ENCODE assay signal across 20 cellular contexts in the genomic region with DNA sequence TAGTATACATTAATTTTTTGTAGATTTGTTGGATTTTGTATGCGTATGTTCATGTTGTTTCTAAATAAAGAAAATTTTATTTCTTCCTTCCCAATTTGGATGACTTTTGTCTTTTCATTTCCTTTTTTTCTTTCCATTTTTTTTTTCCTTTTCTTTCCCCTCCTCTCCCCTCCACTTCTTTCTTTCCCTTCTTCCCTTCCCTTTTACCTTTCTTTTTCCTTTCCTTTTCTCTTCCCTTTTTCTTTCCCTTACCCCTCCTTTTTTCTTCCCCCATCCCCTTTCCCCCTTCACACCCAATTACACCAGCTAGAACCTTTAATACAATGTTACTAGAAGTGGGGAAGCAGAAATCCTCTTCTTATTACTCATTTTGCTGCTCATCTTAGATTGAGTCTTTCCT. TPM values are rescaled to one million over a fixed set of nuclear protein-coding genes. Genes with fewer than 3 reads are reported as not detected.
DNase-seq lines count a peak whose midpoint lies in the region; ATAC-seq, FAIRE-seq and TF ChIP-seq lines count a peak whose summit lies in the region.
"Had no signal": no experiment of that assay in that cellular context is flagged by ENCODE, and none has a peak within 500 bp of the region (broad histone marks: within the 10 kb centered on the region; RNA-seq: fewer than 3 reads in every experiment).

No MANE protein-coding gene starts in this region.

- peak overlapping the region; percentile 25 for H3K27ac Mint-ChIP-seq in stimulated activated memory B cell treated with anti-CD40 and anti-IgM and Interleukin-4, amounts not matched to agents 10 μg/mL and 1 μg/mL and 100 μg/mL, for 72 hours

- H3K9ac ChIP-seq in HepG2 (ENCODE audit: insufficient read depth, low read depth, low read length) (no peak overlapping the region), endothelial cell of umbilical vein (replicated peaks; ENCODE audit: extremely low read depth, insufficient read depth, low read length) (no peak overlapping the region), PC-3 (ENCODE audit: low read length) (no peak overlapping the region)
- H3K9ac ChIP-seq: BLaER1 had no signal

- peaks cover 31% of the 10 kb centered on the region for H3K36me3 Mint-ChIP-seq in stimulated activated memory B cell treated with anti-CD40 and anti-IgM and Interleukin-4, amounts not matched to agents 10 μg/mL and 1 μg/mL and 100 μg/mL, for 72 hours

- H3K9me2 ChIP-seq in PC-3 (replicated peaks; ENCODE audit: low read length), result no peaks in the 10 kb centered on the region

- H3K4me3 ChIP-seq in HepG2 (replicated peaks in 1 of 3; ENCODE audit: insufficient read depth in 1 of 3, low read depth in 2 of 3, low read length in 3 of 3), result no peak overlapping the region
- H3K4me3 ChIP-seq in right lobe of liver, result no peak overlapping the region
- H3K4me3 ChIP-seq in endothelial cell of umbilical vein (replicated peaks in 1 of 3; ENCODE audit: insufficient read depth in 1 of 3, low read depth in 1 of 3, low read length in 3 of 3), result no peak overlapping the region
- H3K4me3 ChIP-seq in PC-3 (ENCODE audit: low read length), result no peak overlapping the region
- H3K4me3 ChIP-seq: A549, BLaER1 had no signal

- ATAC-seq in HepG2 (no peak), right lobe of liver (no peak), GM19452 (IDR thresholded peaks at IDR 0.05; ENCODE audit: unreplicated experiment) (no peak), PC-3 (no peak)
- ATAC-seq in stimulated activated memory B cell treated with anti-CD40 and anti-IgM and Interleukin-4, amounts not matched to agents 10 μg/mL and 1 μg/mL and 100 μg/mL, for 72 hours, result no peak
- ATAC-seq: A549, HCT116 had no signal

- intact Hi-C loops in HepG2 (cut with micrococcal nuclease; ENCODE audit: unreplicated experiment), result no loop called here
- intact Hi-C loops in right lobe of liver (cut with DNase I), result no loop called here
- intact Hi-C loops in endothelial cell of umbilical vein (cut with micrococcal nuclease), result loop anchor here (10.0 kb wide), 1 partner anchor 433 kb away; no protein-coding TSS in a partner anchor
- intact Hi-C loops in PC-3 (cut with micrococcal nuclease), result no loop called here

- TF ChIP-seq RAD21 in HepG2 (CRISPR knock-in tag; IDR thresholded peaks at IDR 0.05), result no peak

- H3K79me2 ChIP-seq in HepG2 (ENCODE audit: insufficient read depth, low read length) (peaks cover 79% of the 10 kb centered on the region), endothelial cell of umbilical vein (ENCODE audit: control insufficient read depth, insufficient read depth, low read length) (peaks cover 92% of the 10 kb centered on the region), PC-3 (ENCODE audit: low read length) (peaks cover 92% of the 10 kb centered on the region)

- H3K27ac ChIP-seq in HepG2 (ENCODE audit: extremely low read length, insufficient read depth, low read length), result no peak overlapping the region
- no peak overlapping the region for H3K27ac ChIP-seq in right lobe of liver
- H3K27ac ChIP-seq in endothelial cell of umbilical vein (ENCODE audit: insufficient read depth, low read depth, low read length), result no peak overlapping the region
- no peak overlapping the region for H3K27ac ChIP-seq in PC-3 (ENCODE audit: low read length)
- H3K27ac ChIP-seq: A549, BLaER1 had no signal

- TF ChIP-seq POLR2A in HepG2 (IDR thresholded peaks at IDR 0.05; ENCODE audit: insufficient read depth in 1 of 2, low read depth in 2 of 2, low read length in 2 of 2) (no peak), right lobe of liver (IDR thresholded peaks at IDR 0.05) (no peak), endothelial cell of umbilical vein (IDR thresholded peaks at IDR 0.05; ENCODE audit: low read depth, low read length) (no peak)

- FAIRE-seq in HepG2 (lab: Jason Lieb, UNC), result no peak
- FAIRE-seq in endothelial cell of umbilical vein (lab: Jason Lieb, UNC), result no peak
- FAIRE-seq: A549 had no signal

- H2AFZ ChIP-seq in HepG2 (ENCODE audit: low read length) (no peak overlapping the region), endothelial cell of umbilical vein (ENCODE audit: low read depth, low read length) (peak overlapping the region; percentile 32), PC-3 (ENCODE audit: low read length) (no peak overlapping the region)

- POLR2A ChIA-PET in HepG2 (lab: Yijun Ruan, JAX), result interaction anchor here (1.3 to 1.6 kb wide), 2 partner anchors 61 to 63 kb away, joined by 3 read pairs; no protein-coding TSS in a partner anchor
- POLR2A ChIA-PET in endothelial cell of umbilical vein (lab: Charles Lee), result no interaction called here
- POLR2A ChIA-PET in PC-3 (lab: Charles Lee; ENCODE audit: unreplicated experiment), result no interaction called here

- H3K9me1 ChIP-seq in endothelial cell of umbilical vein (replicated peaks; ENCODE audit: control insufficient read depth, extremely low read depth, insufficient read depth, low read length), result no peaks in the 10 kb centered on the region

- H3K27me3 Mint-ChIP-seq in stimulated activated memory B cell treated with anti-CD40 and anti-IgM and Interleukin-4, amounts not matched to agents 10 μg/mL and 1 μg/mL and 100 μg/mL, for 72 hours, result no peaks in the 10 kb centered on the region

- H3K9me3 ChIP-seq in HepG2 (ENCODE audit: low read length) (no peaks in the 10 kb centered on the region), right lobe of liver (no peaks in the 10 kb centered on the region), endothelial cell of umbilical vein (replicated peaks; ENCODE audit: control insufficient read depth, insufficient read depth, low read length) (no peaks in the 10 kb centered on the region), PC-3 (ENCODE audit: low read length) (no peaks in the 10 kb centered on the region)
- H3K9me3 ChIP-seq: A549, BLaER1 had no signal

- CTCF ChIA-PET in HepG2 (lab: Yijun Ruan, JAX; ENCODE audit: low intra/inter-chr PET ratio, low total read pairs), result no interaction called here
- CTCF ChIA-PET in endothelial cell of umbilical vein (lab: Charles Lee), result no interaction called here
- CTCF ChIA-PET in PC-3 (lab: Charles Lee), result no interaction called here

- 94% methylated on average over 1 of the region's 1 CpG for WGBS in HepG2 (ENCODE audit: low lambda C conversion rate)
- 50% methylated on average over 1 of the region's 1 CpG for WGBS in right lobe of liver (ENCODE audit: insufficient coverage, low coverage, low lambda C conversion rate, missing lambda C conversion rate)

- no peaks in the 10 kb centered on the region for H3K9me3 Mint-ChIP-seq in stimulated activated memory B cell treated with anti-CD40 and anti-IgM and Interleukin-4, amounts not matched to agents 10 μg/mL and 1 μg/mL and 100 μg/mL, for 72 hours
- H3K9me3 Mint-ChIP-seq: T-helper 1 cell treated with Interleukin-12 subunit alpha and Interleukin-12 subunit beta and Interleukin-4 antibody, amounts not matched to agents 30 μg/mL and 1 μg/mL, for 36 hours had no signal

- H3K4me1 ChIP-seq in HepG2 (ENCODE audit: insufficient read depth, low read length) (peaks cover 56% of the 10 kb centered on the region), right lobe of liver (no peaks in the 10 kb centered on the region), endothelial cell of umbilical vein (ENCODE audit: control insufficient read depth, extremely low read depth, insufficient read depth, low read length) (peaks cover 9% of the 10 kb centered on the region), PC-3 (ENCODE audit: insufficient read depth, low read length) (peaks cover 11% of the 10 kb centered on the region)

- TF ChIP-seq EP300 in HepG2 (IDR thresholded peaks at IDR 0.05; ENCODE audit: low read depth in 2 of 2, low read length in 2 of 2), result no peak
- TF ChIP-seq EP300 in HepG2 (CRISPR knock-in tag; IDR thresholded peaks at IDR 0.05; ENCODE audit: borderline replicate concordance), result no peak

- H4K20me1 ChIP-seq in HepG2 (ENCODE audit: insufficient read depth, low read length) (no peaks in the 10 kb centered on the region), endothelial cell of umbilical vein (replicated peaks; ENCODE audit: control insufficient read depth, extremely low read depth, insufficient read depth, low read length) (no peaks in the 10 kb centered on the region), PC-3 (ENCODE audit: low read length) (0 out of 2 replicates have a peak, but pooled peaks cover 5% of the 10 kb centered on the region)

- H3K4me2 ChIP-seq in HepG2 (ENCODE audit: low read depth, low read length) (no peak overlapping the region), endothelial cell of umbilical vein (ENCODE audit: insufficient read depth, low read length) (no peak overlapping the region), PC-3 (ENCODE audit: low read length) (no peak overlapping the region)
- H3K4me2 ChIP-seq: BLaER1 had no signal

- H3K27me3 ChIP-seq in HepG2 (ENCODE audit: control insufficient read depth in 1 of 2, insufficient read depth in 2 of 2, low read length in 2 of 2), result no peaks in the 10 kb centered on the region
- no peaks in the 10 kb centered on the region for H3K27me3 ChIP-seq in right lobe of liver
- H3K27me3 ChIP-seq in endothelial cell of umbilical vein (ENCODE audit: control insufficient read depth in 2 of 2, insufficient read depth in 2 of 2, low read length in 2 of 2), result no peaks in the 10 kb centered on the region
- no peaks in the 10 kb centered on the region for H3K27me3 ChIP-seq in PC-3 (ENCODE audit: low read length)
- H3K27me3 ChIP-seq: BLaER1 had no signal

- H3K4me1 Mint-ChIP-seq in stimulated activated memory B cell treated with anti-CD40 and anti-IgM and Interleukin-4, amounts not matched to agents 10 μg/mL and 1 μg/mL and 100 μg/mL, for 72 hours, result peaks cover 28% of the 10 kb centered on the region

- TF ChIP-seq CTCF in HepG2 (CRISPR knock-in tag; IDR thresholded peaks at IDR 0.05) (no peak), right lobe of liver (IDR thresholded peaks at IDR 0.05) (no peak), endothelial cell of umbilical vein (IDR thresholded peaks at IDR 0.05; ENCODE audit: extremely low read depth in 1 of 2, insufficient read depth in 1 of 2, low read depth in 1 of 2, low read length in 2 of 2) (no peak), PC-3 (conservative IDR thresholded peaks at IDR 0.05; ENCODE audit: low read depth, low read length) (no peak)

- no peaks in the 10 kb centered on the region for H3F3A ChIP-seq in PC-3 (ENCODE audit: low read length, unreplicated experiment)

- no peak for DNase-seq in HepG2 (ENCODE audit: low spot score)
- no peak for DNase-seq in right lobe of liver
- peak; percentile 41 for DNase-seq in MV-4-11 (lab: John Stamatoyannopoulos, UW)
- no peak for DNase-seq in endothelial cell of umbilical vein (ENCODE audit: low read depth, low spot score)
- DNase-seq in PC-3, result no peak
- no peak for DNase-seq in KBM-7
- DNase-seq: DMS79; GOT3; NCI-H1105; NCI-H1694 treated with DMSO at 0.1 percent for 48 hours; NCI-H510A; NCI-H748 treated with DMSO at 0.1 percent for 48 hours; NK-92 treated with Interleukin-12 subunit alpha and Interleukin-12 subunit beta, amount 100 ng/mL, for 24 hours; SHP77 treated with DMSO at 0.1 percent for 48 hours had no signal

- in situ Hi-C loops in HepG2 (cut with HindIII; ENCODE audit: extremely low pct_ligation_motif_present, low pct_unique_long_range_greater_than_20kb), result no loop called here
- in situ Hi-C loops in KBM-7 (cut with MboI; ENCODE audit: low pct_unique_long_range_greater_than_20kb, low sequenced_read_pairs), result no loop called here

- BruUV-seq in HepG2 (replicated peaks; lab: Mats Ljungman, UMichigan) (no TSS peak), endothelial cell of umbilical vein (replicated peaks; lab: Mats Ljungman, UMichigan) (no TSS peak), PC-3 (replicated peaks; lab: Mats Ljungman, UMichigan) (no TSS peak)

- H3K36me3 ChIP-seq in HepG2 (replicated peaks in 1 of 2; ENCODE audit: control insufficient read depth in 1 of 2, insufficient read depth in 2 of 2, low read length in 2 of 2) (peaks cover 3% of the 10 kb centered on the region in 2 experiments; a peak in 2 of 5 replicates), right lobe of liver (no peaks in the 10 kb centered on the region), endothelial cell of umbilical vein (ENCODE audit: control insufficient read depth in 2 of 2, extremely low read depth in 1 of 2, insufficient read depth in 2 of 2, low read length in 2 of 2) (peaks cover 0 to 4% of the 10 kb centered on the region in 2 experiments), PC-3 (ENCODE audit: low read depth, low read length) (peaks cover 14% of the 10 kb centered on the region; the same call in 1 of the 2 replicates)

- H3K4me3 Mint-ChIP-seq in stimulated activated memory B cell treated with anti-CD40 and anti-IgM and Interleukin-4, amounts not matched to agents 10 μg/mL and 1 μg/mL and 100 μg/mL, for 72 hours, result no peak overlapping the region

- dilution Hi-C loops in endothelial cell of umbilical vein (cut with MboI; ENCODE audit: extremely low pct_ligation_motif_present, low sequenced_read_pairs), result no loop called here

RNA-seq across cellular contexts. Expression of gene KIF20B, which starts 6.0 kb away (rescaled TPM):
- 38.6 and 83.9 TPM in 2 replicates for total RNA-seq in HepG2 (2016; rRNA removed; fragmentation: Illumina TruSeq; extraction: Trizol)
- 21.6 and 26.9 TPM in 2 replicates for total RNA-seq in HepG2 (2016; cell fraction: cytosol; rRNA removed; fragmentation: Illumina TruSeq; extraction: Trizol; ENCODE audit: low read depth)
- 33.9 and 79.2 TPM in 2 replicates for total RNA-seq in HepG2 (2016; cell fraction: insoluble cytoplasmic fraction; rRNA removed; fragmentation: Illumina TruSeq; extraction: Trizol)
- 14.5 and 17.8 TPM in 2 replicates for total RNA-seq in HepG2 (2016; cell fraction: membrane; rRNA removed; fragmentation: Illumina TruSeq; extraction: Trizol)
- 56.9 and 63.7 TPM in 2 replicates for total RNA-seq in HepG2 (2016; cell fraction: nucleus; rRNA removed; fragmentation: Illumina TruSeq; extraction: Trizol)
- polyA plus RNA-seq in HepG2 (2011; rRNA removed), result 1.8 and 3.5 TPM in 2 replicates
- polyA plus RNA-seq in HepG2 (2011; cell fraction: cytosol; rRNA removed), result 0.83 and 1.0 TPM in 2 replicates
- polyA plus RNA-seq in HepG2 (2011; cell fraction: nucleus; rRNA removed), result 1.9 and 2.6 TPM in 2 replicates
- polyA plus RNA-seq in HepG2 (2012), result 4.1 and 9.6 TPM in 2 replicates
- polyA plus RNA-seq in HepG2 (2016; cell fraction: cytosol; fragmentation: Illumina TruSeq; extraction: Trizol; ENCODE audit: low read depth), result 0.58 and 0.72 TPM in 2 replicates
- 32.9 and 35.2 TPM in 2 replicates for polyA plus RNA-seq in HepG2 (2016; cell fraction: insoluble cytoplasmic fraction; fragmentation: Illumina TruSeq; extraction: Trizol; ENCODE audit: low read depth)
- 1.9 and 2.7 TPM in 2 replicates for polyA plus RNA-seq in HepG2 (2016; cell fraction: membrane; fragmentation: Illumina TruSeq; extraction: Trizol; ENCODE audit: low read depth)
- 29.1 and 31.9 TPM in 2 replicates for polyA plus RNA-seq in HepG2 (2016; cell fraction: nucleus; fragmentation: Illumina TruSeq; extraction: Trizol; ENCODE audit: insufficient read depth, low read depth)
- polyA minus RNA-seq in HepG2 (2011; rRNA and poly(A)+ RNA removed; ENCODE audit: low replicate concordance), result 3.3 and 14.6 TPM in 2 replicates
- 4.2 and 4.9 TPM in 2 replicates for polyA minus RNA-seq in HepG2 (2011; cell fraction: cytosol; rRNA and poly(A)+ RNA removed)
- polyA minus RNA-seq in HepG2 (2011; cell fraction: nucleus; rRNA and poly(A)+ RNA removed), result 12.7 and 17.1 TPM in 2 replicates
- 1 to 10 TPM in 5 of 6 experiments, under 1 TPM in 1; 0.97 to 3.4 (median 1.7) TPM for total RNA-seq in right lobe of liver
- 34.9 and 39.7 TPM in 2 replicates for total RNA-seq in endothelial cell of umbilical vein
- polyA plus RNA-seq in endothelial cell of umbilical vein, result 1.5 and 2.6 TPM in 2 replicates
- 3.0 and 3.5 TPM in 2 replicates for polyA plus RNA-seq in endothelial cell of umbilical vein (2011; cell fraction: cytosol; rRNA removed)
- 8.3 and 9.5 TPM in 2 replicates for polyA plus RNA-seq in endothelial cell of umbilical vein (2011; cell fraction: nucleus; rRNA removed)
- 7.5 and 17.8 TPM in 2 replicates for polyA plus RNA-seq in endothelial cell of umbilical vein (2012)
- polyA minus RNA-seq in endothelial cell of umbilical vein, result 4.5 and 6.6 TPM in 2 replicates
- polyA minus RNA-seq in endothelial cell of umbilical vein (2011; cell fraction: cytosol; rRNA and poly(A)+ RNA removed), result 11.6 TPM
- polyA minus RNA-seq in endothelial cell of umbilical vein (2011; cell fraction: nucleus; rRNA and poly(A)+ RNA removed), result 6.4 and 14.6 TPM in 2 replicates
- 10.8 and 12.6 TPM in 2 replicates for total RNA-seq in PC-3 (2014; rRNA removed)
